8 cellular contexts compared by ENCODE assay signal in genomic region chr4:139015948-139016451, GRCh38. TPM values are rescaled to one million over a fixed set of nuclear protein-coding genes. Genes with fewer than 3 reads are reported as not detected.
A peak's percentile ranks its signal among the peaks of the same experiment; 100 is the strongest.
DNase-seq lines count a peak whose midpoint lies in the region; ATAC-seq, FAIRE-seq and TF ChIP-seq lines count a peak whose summit lies in the region.

No MANE protein-coding gene starts in this region.

- no peak for TF ChIP-seq POLR2A in H54 (IDR thresholded peaks at IDR 0.05; ENCODE audit: low read depth, low read length)

- peaks cover 4% of the 10 kb centered on the region for H3K36me3 Mint-ChIP-seq in T-helper 17 cell (ENCODE audit: low read depth)
- H3K36me3 Mint-ChIP-seq in central memory CD8-positive, alpha-beta T cell (ENCODE audit: insufficient read depth) = peaks cover 15% of the 10 kb centered on the region

- peaks cover 24% of the 10 kb centered on the region for H3K4me1 Mint-ChIP-seq in T-helper 17 cell
- peaks cover 23% of the 10 kb centered on the region for H3K4me1 Mint-ChIP-seq in central memory CD8-positive, alpha-beta T cell

- no peaks in the 10 kb centered on the region for H3K9me3 ChIP-seq in T-helper 17 cell (ENCODE audit: control insufficient read depth, low read length, poor library complexity, severe bottlenecking)
- H3K9me3 ChIP-seq in liver (ENCODE audit: control insufficient read depth in 4 of 4, low read length in 3 of 4) = no peaks in the 10 kb centered on the region

- TF ChIP-seq RAD21 in liver (IDR thresholded peaks at IDR 0.05) = no peak

- no peaks in the 10 kb centered on the region for H3K27me3 ChIP-seq in liver (ENCODE audit: control insufficient read depth in 4 of 4, insufficient read depth in 4 of 4, low read length in 3 of 4)

- under 1% methylated on average over 54 of the region's 54 CpGs for WGBS in liver

- ATAC-seq in GM19324 (IDR thresholded peaks at IDR 0.05; ENCODE audit: low FRiP score, unreplicated experiment) (peak; percentile 47), HG03439 (IDR thresholded peaks at IDR 0.05; ENCODE audit: unreplicated experiment) (peak; percentile 33), T-helper 17 cell (peak; percentile 10)
- ATAC-seq in central memory CD8-positive, alpha-beta T cell (replicated peaks; ENCODE audit: extremely low read depth, poor library complexity, severe bottlenecking) = peak; percentile 2

- H3K4me1 ChIP-seq in liver (ENCODE audit: control insufficient read depth in 4 of 4, insufficient read depth in 4 of 4, low read length in 3 of 4) = peaks cover 9 to 40% (median 28%) of the 10 kb centered on the region in 4 donors

- H3K4me3 ChIP-seq in liver (ENCODE audit: low read depth in 1 of 3, low read length in 3 of 3) = peak overlapping the region; percentile 64 to 92 (median 90)

- peak overlapping the region; percentile 70 to 94 for H3K9ac ChIP-seq in liver (ENCODE audit: low read depth in 1 of 2, low read length in 2 of 2)

- peaks cover 0 to 1% (median 0%) of the 10 kb centered on the region in 4 donors for H3K36me3 ChIP-seq in liver (ENCODE audit: control insufficient read depth in 4 of 4, insufficient read depth in 3 of 4, low read depth in 1 of 4, low read length in 3 of 4)

- DNase-seq in CD1c-positive myeloid dendritic cell (ENCODE audit: extremely low spot score) (peak; percentile 47), T-helper 17 cell (peak in 2 of 3 donors; percentile 28 to 29), H54 (ENCODE audit: insufficient read length, low spot score) (no peak)
- DNase-seq in central memory CD8-positive, alpha-beta T cell (ENCODE audit: low spot score in 2 of 2) = no peak
- DNase-seq in stimulated activated CD4-positive, alpha-beta T cell treated with anti-CD3 and anti-CD28 coated beads, TNF-alpha, amount 100 ng/mL, for 1 hour (ENCODE audit: low read depth in 3 of 3, low spot score in 1 of 3) = peak in 2 of 3 donors; percentile 13 to 34

- no peak for TF ChIP-seq CTCF in liver (IDR thresholded peaks at IDR 0.05; ENCODE audit: low read depth, low read length, missing input control)

- H3K4me3 Mint-ChIP-seq in T-helper 17 cell = peak overlapping the region; percentile 91
- H3K4me3 Mint-ChIP-seq in central memory CD8-positive, alpha-beta T cell = peak overlapping the region; percentile 75

- H3K27me3 Mint-ChIP-seq in T-helper 17 cell = peaks cover 4% of the 10 kb centered on the region
- H3K27me3 Mint-ChIP-seq in central memory CD8-positive, alpha-beta T cell = no peaks in the 10 kb centered on the region

- FAIRE-seq in H54 (lab: Jason Lieb, UNC) = no peak

- H3K9me3 Mint-ChIP-seq in central memory CD8-positive, alpha-beta T cell = no peaks in the 10 kb centered on the region

- H3K27ac Mint-ChIP-seq in T-helper 17 cell = peak overlapping the region; percentile 100
- H3K27ac Mint-ChIP-seq in central memory CD8-positive, alpha-beta T cell (ENCODE audit: low read depth) = peak overlapping the region; percentile 96

- H3K27ac ChIP-seq in liver (ENCODE audit: low read depth in 1 of 2, low read length in 2 of 2) = peak overlapping the region; percentile 95 to 97

TF ChIP-seq in liver, 16 proteins besides CTCF, POLR2A, EP300 and RAD21:
- no peak for TF ChIP-seq SP1 (IDR thresholded peaks at IDR 0.05)
- TF ChIP-seq GABPA (IDR thresholded peaks at IDR 0.05 in 1 of 2, conservative IDR thresholded peaks at IDR 0.05 in 1 of 2) = no peak
- no peak for TF ChIP-seq RXRA (IDR thresholded peaks at IDR 0.05)
- no peak for TF ChIP-seq FOXA2 (IDR thresholded peaks at IDR 0.05)
- TF ChIP-seq REST (IDR thresholded peaks at IDR 0.05) = no peak
- TF ChIP-seq HNF4G (IDR thresholded peaks at IDR 0.05) = no peak
- TF ChIP-seq, protein P1, sequence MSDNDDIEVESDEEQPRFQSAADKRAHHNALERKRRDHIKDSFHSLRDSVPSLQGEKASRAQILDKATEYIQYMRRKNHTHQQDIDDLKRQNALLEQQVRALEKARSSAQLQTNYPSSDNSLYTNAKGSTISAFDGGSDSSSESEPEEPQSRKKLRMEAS (IDR thresholded peaks at IDR 0.05) = no peak
- TF ChIP-seq NR2F2 (IDR thresholded peaks at IDR 0.05) = no peak
- no peak for TF ChIP-seq JUND (IDR thresholded peaks at IDR 0.05)
- TF ChIP-seq, protein P2, sequence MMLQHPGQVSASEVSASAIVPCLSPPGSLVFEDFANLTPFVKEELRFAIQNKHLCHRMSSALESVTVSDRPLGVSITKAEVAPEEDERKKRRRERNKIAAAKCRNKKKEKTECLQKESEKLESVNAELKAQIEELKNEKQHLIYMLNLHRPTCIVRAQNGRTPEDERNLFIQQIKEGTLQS (IDR thresholded peaks at IDR 0.05) = no peak
- no peak for TF ChIP-seq EGR1 (IDR thresholded peaks at IDR 0.05; ENCODE audit: low read depth in 2 of 2)
- TF ChIP-seq HNF4A (conservative IDR thresholded peaks at IDR 0.05) = no peak
- no peak for TF ChIP-seq FOXA1 (IDR thresholded peaks at IDR 0.05)
- no peak for TF ChIP-seq ZBTB33 (IDR thresholded peaks at IDR 0.05)

RNA-seq across cellular contexts. Expression of gene NOCT, which starts 0.4 kb away (rescaled TPM):
- total RNA-seq in T-helper 17 cell (10 to 100 TPM; 23.3 to 24.0 TPM), liver (10 to 100 TPM in 1 of 2 donors, 1 to 10 TPM in 1; 5.6 to 11.9 TPM)
- polyA plus RNA-seq in liver = 1 to 10 TPM; 2.8 to 2.9 TPM

Comparison
In these comparisons a context has a peak if more than half of its experiments do, and no peak if none do; other contexts are left out.
1. DNase-seq: peak in CD1c-positive myeloid dendritic cell (single experiment), T-helper 17 cell (2 of 3) and stimulated activated CD4-positive, alpha-beta T cell treated with anti-CD3 and anti-CD28 coated beads, TNF-alpha, amount 100 ng/mL, for 1 hour (2 of 3); none in central memory CD8-positive, alpha-beta T cell (0 of 2) and H54 (single experiment).
2. Peak in every context shown above with its lines, with median percentiles within 50 percentile points of each other: ATAC-seq.